25 cellular contexts compared by ENCODE assay signal in genomic region chr2:17765423-17765822, GRCh38. TPM values are rescaled to one million over a fixed set of nuclear protein-coding genes. Genes with fewer than 3 reads are reported as not detected.
DNase-seq lines count a peak whose midpoint lies in the region; ATAC-seq, FAIRE-seq and TF ChIP-seq lines count a peak whose summit lies in the region.
"Had no signal": no experiment of that assay in that cellular context is flagged by ENCODE, and none has a peak within 500 bp of the region (broad histone marks: within the 10 kb centered on the region; RNA-seq: fewer than 3 reads in every experiment).

No MANE protein-coding gene starts in this region.

- TF ChIP-seq POLR2A in heart left ventricle (IDR thresholded peaks at IDR 0.05) (no peak), K562 (conservative IDR thresholded peaks at IDR 0.05) (no peak), right lobe of liver (IDR thresholded peaks at IDR 0.05) (no peak)

- no peak overlapping the region for H3K27ac ChIP-seq in heart left ventricle
- peak overlapping the region in 1 of 2 donors; percentile 7 for H3K27ac ChIP-seq in right atrium auricular region
- H3K27ac ChIP-seq in K562 (ENCODE audit: extremely low read depth, low read depth, low read length): no peak overlapping the region
- peak overlapping the region in 2 of 3 donors; percentile 79 to 85 for H3K27ac ChIP-seq in right lobe of liver
- H3K27ac ChIP-seq: Peyer's patch, SK-N-MC had no signal

- no peaks in the 10 kb centered on the region for H4K20me1 ChIP-seq in K562 (replicated peaks; ENCODE audit: control insufficient read depth, insufficient read depth, low read length)

- no peak for TF ChIP-seq RAD21 in K562 (CRISPR knock-in tag; conservative IDR thresholded peaks at IDR 0.05 in 1 of 2, IDR thresholded peaks at IDR 0.05 in 1 of 2)

- H3K79me2 ChIP-seq in K562 (ENCODE audit: control insufficient read depth, insufficient read depth, low read length): peaks cover 3% of the 10 kb centered on the region; the same call in 1 of the 3 replicates

- TF ChIP-seq EP300 in K562 (IDR thresholded peaks at IDR 0.05; ENCODE audit: low read length): no peak

- TF ChIP-seq CTCF in heart left ventricle (IDR thresholded peaks at IDR 0.05) (no peak), right atrium auricular region (IDR thresholded peaks at IDR 0.05) (no peak), K562 (IDR thresholded peaks at IDR 0.05 in 2 of 3, conservative IDR thresholded peaks at IDR 0.05 in 1 of 3; ENCODE audit: insufficient read depth in 2 of 3, low read depth in 1 of 3, low read length in 3 of 3) (no peak), fibroblast of the aortic adventitia (IDR thresholded peaks at IDR 0.05; ENCODE audit: insufficient read depth, low read length) (no peak), right lobe of liver (IDR thresholded peaks at IDR 0.05) (no peak)

- DNase-seq in heart left ventricle: no peak
- no peak for DNase-seq in right atrium auricular region (ENCODE audit: low spot score)
- no peak for DNase-seq in K562 (ENCODE audit: extremely low read depth in 1 of 4, low spot score in 3 of 4)
- DNase-seq in fibroblast of the aortic adventitia (ENCODE audit: low read depth): peak; percentile 41
- DNase-seq in right lobe of liver: peak in 1 of 3 donors; percentile 84
- DNase-seq in COR-L47 (lab: John Stamatoyannopoulos, UW): no peak
- DNase-seq in stimulated activated CD4-positive, alpha-beta T cell treated with anti-CD3 and anti-CD28 coated beads, Interleukin-12 subunit alpha, Interleukin-12 subunit beta, amount 100 ng/mL, for 4 hours: no peak
- no peak for DNase-seq in HEK293T (ENCODE audit: extremely low spot score)
- DNase-seq: AML-193; C1 segment of cervical spinal cord; Calu3; CD8-positive, alpha-beta T cell; DMS79; H7; HFFc6; KBM-7; MV-4-11; NCI-H1105 treated with DMSO at 0.1 percent for 48 hours; NCI-H2029 treated with DMSO at 0.1 percent for 48 hours; NCI-H226; NCI-H510A treated with DMSO at 0.1 percent for 48 hours; NCI-H748 treated with DMSO at 0.1 percent for 48 hours; Peyer's patch had no signal

- BruUV-seq in K562 (replicated peaks; lab: Mats Ljungman, UMichigan): no TSS peak

- H3K9ac ChIP-seq in K562 (ENCODE audit: insufficient read depth in 1 of 2, low read depth in 2 of 2, low read length in 2 of 2): no peak overlapping the region

- POLR2A ChIA-PET in K562 (lab: Yijun Ruan, JAX) (no interaction called here), HEK293T (lab: Yijun Ruan, JAX) (no interaction called here)

- 43 to 54% (median 51%) methylated on average over 2 of the region's 2 CpGs for WGBS in heart left ventricle, 4 donors
- WGBS in K562 (ENCODE audit: insufficient coverage, low coverage, missing lambda C conversion rate): 89% methylated on average over 2 of the region's 2 CpGs
- WGBS in right lobe of liver (ENCODE audit: insufficient coverage, low coverage, low lambda C conversion rate, missing lambda C conversion rate): 29% methylated on average over 2 of the region's 2 CpGs

- intact Hi-C loops in heart left ventricle (cut with DNase I) (loop anchor here in 1 of 10 donors (10.0 kb wide), 1 partner anchor 59 kb away; no protein-coding TSS in a partner anchor), K562 (cut with micrococcal nuclease) (no loop called here), right lobe of liver (cut with DNase I) (no loop called here)

- H3K4me2 ChIP-seq in K562 (ENCODE audit: insufficient read depth, low read length): no peak overlapping the region

- FAIRE-seq in K562 (lab: Jason Lieb, UNC): peak; percentile 42

- ATAC-seq in heart left ventricle (peak in 3 of 4 donors; percentile 36 to 84 (median 80)), K562 (no peak), right lobe of liver (peak; percentile 72 to 85 (median 78))
- ATAC-seq: CD8-positive, alpha-beta T cell had no signal

- H3K4me3 ChIP-seq in heart left ventricle (no peak overlapping the region), right atrium auricular region (no peak overlapping the region), K562 (no peak overlapping the region), fibroblast of the aortic adventitia (ENCODE audit: low read depth, low read length) (no peak overlapping the region), right lobe of liver (no peak overlapping the region)
- H3K4me3 ChIP-seq: Peyer's patch, SK-N-MC had no signal

- H3K9me1 ChIP-seq in K562 (ENCODE audit: control insufficient read depth, insufficient read depth, low read length): no peaks in the 10 kb centered on the region

- no peaks in the 10 kb centered on the region for H3K9me3 ChIP-seq in heart left ventricle
- H3K9me3 ChIP-seq in right atrium auricular region: no peaks in the 10 kb centered on the region
- no peaks in the 10 kb centered on the region for H3K9me3 ChIP-seq in K562 (replicated peaks; ENCODE audit: control insufficient read depth, insufficient read depth, low read depth, low read length)
- no peaks in the 10 kb centered on the region for H3K9me3 ChIP-seq in right lobe of liver
- H3K9me3 ChIP-seq: Peyer's patch had no signal

- H3K4me1 ChIP-seq in heart left ventricle (peaks cover 0 to 17% (median 0%) of the 10 kb centered on the region in 12 donors), right atrium auricular region (no peaks in the 10 kb centered on the region), K562 (replicated peaks in 1 of 2; ENCODE audit: control insufficient read depth in 2 of 2, insufficient read depth in 2 of 2, low read length in 2 of 2) (no peaks in the 10 kb centered on the region), right lobe of liver (peaks cover 0 to 42% (median 16%) of the 10 kb centered on the region in 4 donors)
- H3K4me1 ChIP-seq: Peyer's patch had no signal

- H3K36me3 ChIP-seq in heart left ventricle (peaks cover 0 to 46% (median 4%) of the 10 kb centered on the region in 9 donors), right atrium auricular region (no peaks in the 10 kb centered on the region), K562 (ENCODE audit: control insufficient read depth, insufficient read depth, low read length) (peaks cover 73% of the 10 kb centered on the region), right lobe of liver (peaks cover 0 to 3% (median 0%) of the 10 kb centered on the region in 4 donors)

- H2AFZ ChIP-seq in K562 (ENCODE audit: low read depth, low read length): no peak overlapping the region

- CTCF ChIA-PET in K562 (lab: Yijun Ruan, JAX; ENCODE audit: low intra/inter-chr PET ratio): no interaction called here
- CTCF ChIA-PET in HEK293T (lab: Yijun Ruan, JAX): no interaction called here

- H3K27me3 ChIP-seq in heart left ventricle (no peaks in the 10 kb centered on the region), right atrium auricular region (no peaks in the 10 kb centered on the region), K562 (ENCODE audit: control insufficient read depth in 2 of 2, insufficient read depth in 2 of 2, low read length in 2 of 2) (no peaks in the 10 kb centered on the region), right lobe of liver (no peaks in the 10 kb centered on the region)
- H3K27me3 ChIP-seq: Peyer's patch had no signal

- in situ Hi-C loops in K562 (cut with MboI): no loop called here

RNA-seq across cellular contexts. Expression of gene GEN1, which starts 11.5 kb away (rescaled TPM):
- total RNA-seq in heart left ventricle (1 to 10 TPM; 2.4 to 8.8 (median 3.1) TPM), right atrium auricular region (1 to 10 TPM; 1.2 to 2.3 TPM), K562 (2014; rRNA removed) (17.7 and 21.4 TPM in 2 replicates), K562 (2014; rRNA removed; fragmentation: Illumina TruSeq; extraction: Trizol) (32.6 and 38.2 TPM in 2 replicates), K562 (2015; rRNA removed; fragmentation: Illumina TruSeq; extraction: Trizol) (34.0 and 36.8 TPM in 2 replicates), K562 (2021) (28.2 and 29.7 TPM in 2 replicates), fibroblast of the aortic adventitia (ENCODE audit: low replicate concordance) (32.4 and 51.2 TPM in 2 replicates), right lobe of liver (10 to 100 TPM in 1 of 6 experiments, 1 to 10 TPM in 5; 6.0 to 15.6 (median 6.5) TPM)
- polyA plus RNA-seq in heart left ventricle (1 to 10 TPM; 1.0 to 1.8 TPM), K562 (2011; rRNA removed) (28.6 and 39.7 TPM in 2 replicates), K562 (2014; fragmentation: Illumina TruSeq; extraction: Trizol) (24.1 and 24.5 TPM in 2 replicates), K562 (2014; fragmentation: Nextera tagmentation; extraction: Ambion mirVana) (10 to 100 TPM in 1 of 2 experiments, 1 to 10 TPM in 1; 8.6 to 12.4 TPM), K562 (2014; rRNA removed) (16.5 and 21.6 TPM in 2 replicates)
- total RNA-seq in K562 (2011; cell fraction: chromatin; rRNA removed; ENCODE audit: low replicate concordance): 54.2 and 126 TPM in 2 replicates
- total RNA-seq in K562 (2011; cell fraction: nucleolus; rRNA removed): 30.7 and 42.2 TPM in 2 replicates
- total RNA-seq in K562 (2011; cell fraction: nucleoplasm; rRNA removed): 75.7 and 127 TPM in 2 replicates
- 4.4 and 9.8 TPM in 2 replicates for polyA plus RNA-seq in K562 (2011; cell fraction: cytosol; rRNA removed)
- polyA plus RNA-seq in K562 (2011; cell fraction: nucleus; rRNA removed): 60.0 and 68.3 TPM in 2 replicates
- polyA plus RNA-seq in K562 (2012): 9.5 and 10.5 TPM in 2 replicates
- polyA minus RNA-seq in K562 (2011; rRNA and poly(A)+ RNA removed): 73.5 and 79.8 TPM in 2 replicates
- polyA minus RNA-seq in K562 (2011; cell fraction: cytosol; rRNA and poly(A)+ RNA removed): 14.7 and 19.9 TPM in 2 replicates
- polyA minus RNA-seq in K562 (2011; cell fraction: nucleus; rRNA and poly(A)+ RNA removed): 95.6 and 125 TPM in 2 replicates

RNA-seq across cellular contexts. Expression of gene SMC6, which starts 11.8 kb away (rescaled TPM):
- total RNA-seq in heart left ventricle (10 to 100 TPM; 10.1 to 14.7 (median 12.7) TPM), right atrium auricular region (10 to 100 TPM in 1 of 2 donors, 1 to 10 TPM in 1; 6.1 to 12.2 TPM), K562 (2014; rRNA removed) (38.4 and 42.9 TPM in 2 replicates), K562 (2014; rRNA removed; fragmentation: Illumina TruSeq; extraction: Trizol) (71.1 and 84.3 TPM in 2 replicates), K562 (2015; rRNA removed; fragmentation: Illumina TruSeq; extraction: Trizol) (68.5 and 75.9 TPM in 2 replicates), K562 (2021) (46.6 and 51.5 TPM in 2 replicates), fibroblast of the aortic adventitia (ENCODE audit: low replicate concordance) (31.0 and 44.1 TPM in 2 replicates), right lobe of liver (10 to 100 TPM in 3 of 6 experiments, 1 to 10 TPM in 3; 8.1 to 14.4 (median 10.2) TPM)
- polyA plus RNA-seq in heart left ventricle (1 to 10 TPM; 5.9 to 7.0 TPM), K562 (2011; rRNA removed) (34.3 and 47.7 TPM in 2 replicates), K562 (2014; fragmentation: Illumina TruSeq; extraction: Trizol) (41.8 and 55.6 TPM in 2 replicates), K562 (2014; fragmentation: Nextera tagmentation; extraction: Ambion mirVana) (10 to 100 TPM; 14.2 to 18.5 TPM), K562 (2014; rRNA removed) (41.1 and 44.1 TPM in 2 replicates)
- 22.2 and 131 TPM in 2 replicates for total RNA-seq in K562 (2011; cell fraction: chromatin; rRNA removed; ENCODE audit: low replicate concordance)
- 10.0 and 22.6 TPM in 2 replicates for total RNA-seq in K562 (2011; cell fraction: nucleolus; rRNA removed)
- 41.6 and 60.6 TPM in 2 replicates for total RNA-seq in K562 (2011; cell fraction: nucleoplasm; rRNA removed)
- polyA plus RNA-seq in K562 (2011; cell fraction: cytosol; rRNA removed): 5.4 and 9.5 TPM in 2 replicates
- 29.0 and 39.5 TPM in 2 replicates for polyA plus RNA-seq in K562 (2011; cell fraction: nucleus; rRNA removed)
- polyA plus RNA-seq in K562 (2012): 26.0 and 28.2 TPM in 2 replicates
- polyA minus RNA-seq in K562 (2011; rRNA and poly(A)+ RNA removed): 87.7 and 95.2 TPM in 2 replicates
- polyA minus RNA-seq in K562 (2011; cell fraction: cytosol; rRNA and poly(A)+ RNA removed): 15.2 and 27.7 TPM in 2 replicates
- 34.5 and 60.3 TPM in 2 replicates for polyA minus RNA-seq in K562 (2011; cell fraction: nucleus; rRNA and poly(A)+ RNA removed)

RNA-seq across cellular contexts. Expression of gene MSGN1, which starts 50.8 kb away (rescaled TPM):
- total RNA-seq in heart left ventricle (not detected), right atrium auricular region (not detected), K562 (2014; rRNA removed) (not detected in 2 replicates), K562 (2014; rRNA removed; fragmentation: Illumina TruSeq; extraction: Trizol) (not detected in 2 replicates), K562 (2015; rRNA removed; fragmentation: Illumina TruSeq; extraction: Trizol) (not detected in 2 replicates), K562 (2021) (not detected in 2 replicates), fibroblast of the aortic adventitia (ENCODE audit: low replicate concordance) (not detected in 2 replicates), right lobe of liver (not detected)
- polyA plus RNA-seq in heart left ventricle (not detected), K562 (2011; rRNA removed) (not detected in 2 replicates), K562 (2014; fragmentation: Illumina TruSeq; extraction: Trizol) (not detected in 2 replicates), K562 (2014; fragmentation: Nextera tagmentation; extraction: Ambion mirVana) (not detected), K562 (2014; rRNA removed) (not detected in 2 replicates)
- total RNA-seq in K562 (2011; cell fraction: chromatin; rRNA removed; ENCODE audit: low replicate concordance): not detected in 2 replicates
- not detected in 2 replicates for total RNA-seq in K562 (2011; cell fraction: nucleolus; rRNA removed)
- not detected in 2 replicates for total RNA-seq in K562 (2011; cell fraction: nucleoplasm; rRNA removed)
- polyA plus RNA-seq in K562 (2011; cell fraction: cytosol; rRNA removed): not detected in 2 replicates
- not detected in 2 replicates for polyA plus RNA-seq in K562 (2011; cell fraction: nucleus; rRNA removed)
- polyA plus RNA-seq in K562 (2012): not detected in 2 replicates
- polyA minus RNA-seq in K562 (2011; rRNA and poly(A)+ RNA removed): not detected in 2 replicates
- not detected in 2 replicates for polyA minus RNA-seq in K562 (2011; cell fraction: cytosol; rRNA and poly(A)+ RNA removed)
- not detected in 2 replicates for polyA minus RNA-seq in K562 (2011; cell fraction: nucleus; rRNA and poly(A)+ RNA removed)
- total RNA-seq: Calu3; CD8-positive, alpha-beta T cell; H7; HFFc6; Peyer's patch had no signal
- polyA plus RNA-seq: AG04450 had no signal

Comparison
In these comparisons a context has a peak if more than half of its experiments do, and no peak if none do; other contexts are left out.
1. H3K27ac ChIP-seq: peak in right lobe of liver (2 of 3); none in heart left ventricle (0 of 12) and K562 (single experiment).